In the genomic region with DNA sequence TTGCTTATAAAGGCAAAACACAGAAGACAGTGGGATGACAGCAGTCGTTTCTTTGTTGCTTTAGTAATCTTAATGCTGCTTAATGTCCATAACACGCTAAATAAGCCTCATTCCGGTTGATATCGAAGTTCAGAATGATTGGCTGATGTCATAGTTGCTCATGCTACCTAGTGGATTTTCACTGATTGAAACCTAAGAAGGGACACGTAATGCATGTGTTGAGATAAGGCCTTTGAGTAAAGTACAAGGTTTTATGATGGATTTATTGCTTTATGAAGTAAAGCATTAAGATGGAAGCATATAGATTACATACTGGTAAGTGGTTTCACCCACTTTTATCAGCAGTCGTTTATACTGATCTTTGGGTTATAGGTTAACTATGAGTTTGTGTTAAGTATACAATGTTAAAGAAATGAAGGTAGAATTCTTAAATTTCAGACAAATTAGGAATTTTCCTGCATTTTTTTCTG, we compare ENCODE assay signal across 26 cellular contexts. TPM values are rescaled to one million over a fixed set of nuclear protein-coding genes. Genes with fewer than 3 reads are reported as not detected.
A peak's percentile ranks its signal among the peaks of the same experiment; 100 is the strongest.
DNase-seq lines count a peak whose midpoint lies in the region; ATAC-seq, FAIRE-seq and TF ChIP-seq lines count a peak whose summit lies in the region.
"Had no signal": no experiment of that assay in that cellular context is flagged by ENCODE, and none has a peak within 500 bp of the region (broad histone marks: within the 10 kb centered on the region; RNA-seq: fewer than 3 reads in every experiment).

No MANE protein-coding gene starts in this region.

- H3K9me3 ChIP-seq in hepatocyte (ENCODE audit: low read depth) (no peaks in the 10 kb centered on the region), subcutaneous abdominal adipose tissue (ENCODE audit: control insufficient read depth in 5 of 5, low read length in 5 of 5) (no peaks in the 10 kb centered on the region), right cardiac atrium (ENCODE audit: control insufficient read depth, low read length) (no peaks in the 10 kb centered on the region)
- H3K9me3 ChIP-seq: left ventricle myocardium inferior, thyroid gland had no signal

- H3K27me3 ChIP-seq in hepatocyte (no peaks in the 10 kb centered on the region), subcutaneous abdominal adipose tissue (ENCODE audit: control insufficient read depth in 5 of 5, insufficient read depth in 4 of 5, low read length in 5 of 5) (no peaks in the 10 kb centered on the region), right cardiac atrium (ENCODE audit: control insufficient read depth, insufficient read depth) (no peaks in the 10 kb centered on the region)
- H3K27me3 ChIP-seq: cardiac muscle cell, thyroid gland had no signal

- H3K9me2 ChIP-seq in hepatocyte (replicated peaks; ENCODE audit: insufficient read depth), result no peaks in the 10 kb centered on the region

- peaks cover 6% of the 10 kb centered on the region for H3K4me1 ChIP-seq in hepatocyte (ENCODE audit: insufficient read depth)
- H3K4me1 ChIP-seq in subcutaneous abdominal adipose tissue (ENCODE audit: control insufficient read depth in 5 of 5, insufficient read depth in 5 of 5, low read length in 5 of 5), result peaks cover 0 to 13% (median 9%) of the 10 kb centered on the region in 5 donors
- peaks cover 2% of the 10 kb centered on the region for H3K4me1 ChIP-seq in right cardiac atrium (ENCODE audit: control insufficient read depth, insufficient read depth, low read length)
- H3K4me1 ChIP-seq: thyroid gland had no signal

- CTCF ChIA-PET in HEK293T (lab: Yijun Ruan, JAX), result no interaction called here

- TF ChIP-seq CTCF in hepatocyte (IDR thresholded peaks at IDR 0.05; ENCODE audit: poor library complexity), result no peak

- H3K79me2 ChIP-seq in hepatocyte, result peaks cover 22% of the 10 kb centered on the region

- no peak overlapping the region for H3K4me3 ChIP-seq in hepatocyte
- peak overlapping the region in 1 of 5 donors; percentile 22 for H3K4me3 ChIP-seq in subcutaneous abdominal adipose tissue (ENCODE audit: low read depth in 1 of 5, low read length in 5 of 5)
- H3K4me3 ChIP-seq in right cardiac atrium (ENCODE audit: low read length), result no peak overlapping the region
- H3K4me3 ChIP-seq: cardiac muscle cell, left ventricle myocardium inferior, thyroid gland had no signal

- ATAC-seq in GM19324 (IDR thresholded peaks at IDR 0.05; ENCODE audit: low FRiP score, unreplicated experiment) (no peak), HG02798 (IDR thresholded peaks at IDR 0.05; ENCODE audit: poor library complexity, unreplicated experiment) (no peak), right cardiac atrium (no peak)

- TF ChIP-seq POLR2A in GM12891 (IDR thresholded peaks at IDR 0.05; ENCODE audit: low read depth, low read length), result no peak

- FAIRE-seq in GM12891 (lab: Jason Lieb, UNC), result no peak
- FAIRE-seq: GM12892 had no signal

- DNase-seq in HEK293T (ENCODE audit: extremely low spot score), result peak; percentile 64
- peak; percentile 14 for DNase-seq in SK-N-DZ (ENCODE audit: low spot score)
- DNase-seq in hepatocyte (ENCODE audit: low spot score), result peak; percentile 65
- DNase-seq in right cardiac atrium, result no peak
- DNase-seq in GM12891 (ENCODE audit: insufficient read length, low spot score), result no peak
- DNase-seq: activated CD4-positive, alpha-beta memory T cell treated with anti-CD3 and anti-CD28 coated beads, Interleukin-2, amount 10 ng/mL, durations not matched to agents 7 days and 5 days; activated CD4-positive, CD25-positive, alpha-beta regulatory T cell; activated effector memory CD4-positive, alpha-beta T cell treated with anti-CD3 and anti-CD28 coated beads, Interleukin-2, amount 50 U/mL, for 16 hours; CD4-positive, alpha-beta memory T cell; dermis blood vessel endothelial cell; DMS79; GOT3; head of caudate nucleus; left ventricle myocardium inferior; NCI-H1436 treated with DMSO at 0.1 percent for 48 hours; NCI-H2171 treated with DMSO at 0.1 percent for 48 hours; NCI-H748 treated with DMSO at 0.1 percent for 48 hours; posterior cingulate gyrus; stimulated activated naive CD4-positive, alpha-beta T cell treated with Interleukin-2 at 50 U/mL for 16 hours; thyroid gland had no signal

- POLR2A ChIA-PET in HEK293T (lab: Yijun Ruan, JAX), result no interaction called here

- H3K36me3 ChIP-seq in hepatocyte (replicated peaks; ENCODE audit: insufficient read depth, low read depth), result no peaks in the 10 kb centered on the region
- peaks cover 8 to 25% (median 16%) of the 10 kb centered on the region in 5 donors for H3K36me3 ChIP-seq in subcutaneous abdominal adipose tissue (ENCODE audit: control insufficient read depth in 5 of 5, insufficient read depth in 5 of 5, low read length in 5 of 5)

- no peak overlapping the region for H2AFZ ChIP-seq in hepatocyte

- H3K27ac ChIP-seq in hepatocyte, result peak overlapping the region; percentile 94
- H3K27ac ChIP-seq in subcutaneous abdominal adipose tissue (ENCODE audit: low read depth, low read length), result peak overlapping the region; percentile 80
- H3K27ac ChIP-seq in right cardiac atrium (ENCODE audit: low read length), result no peak overlapping the region
- H3K27ac ChIP-seq: cardiac muscle cell, HL-60, left ventricle myocardium inferior, thyroid gland had no signal

- H3K4me2 ChIP-seq in hepatocyte, result peak overlapping the region; percentile 59

- H3K9ac ChIP-seq in subcutaneous abdominal adipose tissue (ENCODE audit: low read length in 5 of 5), result peak overlapping the region in 3 of 5 donors; percentile 14 to 66 (median 21)

- H4K20me1 ChIP-seq in hepatocyte (ENCODE audit: insufficient read depth, poor library complexity, severe bottlenecking), result no peaks in the 10 kb centered on the region

- intact Hi-C loops in right cardiac atrium (cut with DNase I), result no loop called here

- 41% methylated on average over 6 of the region's 6 CpGs for WGBS in hepatocyte (ENCODE audit: low lambda C conversion rate, missing lambda C conversion rate)
- WGBS in right cardiac atrium, result 75% methylated on average over 6 of the region's 6 CpGs

TF ChIP-seq in HEK293T, 16 proteins besides CTCF, POLR2A, EP300 and RAD21 (continues in another document):
- TF ChIP-seq TARDBP (IDR thresholded peaks at IDR 0.05), result no peak; the same call in 1 of the 2 replicates
- TF ChIP-seq, protein P1, sequence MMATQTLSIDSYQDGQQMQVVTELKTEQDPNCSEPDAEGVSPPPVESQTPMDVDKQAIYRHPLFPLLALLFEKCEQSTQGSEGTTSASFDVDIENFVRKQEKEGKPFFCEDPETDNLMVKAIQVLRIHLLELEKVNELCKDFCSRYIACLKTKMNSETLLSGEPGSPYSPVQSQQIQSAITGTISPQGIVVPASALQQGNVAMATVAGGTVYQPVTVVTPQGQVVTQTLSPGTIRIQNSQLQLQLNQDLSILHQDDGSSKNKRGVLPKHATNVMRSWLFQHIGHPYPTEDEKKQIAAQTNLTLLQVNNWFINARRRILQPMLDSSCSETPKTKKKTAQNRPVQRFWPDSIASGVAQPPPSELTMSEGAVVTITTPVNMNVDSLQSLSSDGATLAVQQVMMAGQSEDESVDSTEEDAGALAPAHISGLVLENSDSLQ (IDR thresholded peaks at IDR 0.05), result peak; percentile 88
- TF ChIP-seq FOXK2 (IDR thresholded peaks at IDR 0.05), result no peak
- TF ChIP-seq SUZ12 (IDR thresholded peaks at IDR 0.05), result no peak
- peak; percentile 85 for TF ChIP-seq CTBP1 (IDR thresholded peaks at IDR 0.05; ENCODE audit: borderline replicate concordance)
- no peak for TF ChIP-seq HDGF (IDR thresholded peaks at IDR 0.05; ENCODE audit: borderline replicate concordance)
- no peak for TF ChIP-seq BHLHE40 (IDR thresholded peaks at IDR 0.05; ENCODE audit: borderline replicate concordance)
- TF ChIP-seq LEF1 (IDR thresholded peaks at IDR 0.05; ENCODE audit: borderline replicate concordance), result no peak
- TF ChIP-seq SP1 (IDR thresholded peaks at IDR 0.05), result no peak
- no peak for TF ChIP-seq ZNF384 (IDR thresholded peaks at IDR 0.05)
- TF ChIP-seq ARNT (IDR thresholded peaks at IDR 0.05), result 0 out of 2 replicates have a peak, but pooled peaks have one; percentile 47
- no peak for TF ChIP-seq ELF4 (IDR thresholded peaks at IDR 0.05)

TF ChIP-seq in GM12891, 5 proteins besides CTCF, POLR2A, EP300 and RAD21:
- TF ChIP-seq POU2F2 (IDR thresholded peaks at IDR 0.05; ENCODE audit: low read depth, low read length) (no peak), PAX5 (IDR thresholded peaks at IDR 0.05; ENCODE audit: insufficient read depth, low read length, severe bottlenecking) (no peak), TAF1 (IDR thresholded peaks at IDR 0.05; ENCODE audit: low read depth, low read length) (no peak), SPI1 (IDR thresholded peaks at IDR 0.05; ENCODE audit: low read depth, low read length) (no peak), POLR2AphosphoS5 (IDR thresholded peaks at IDR 0.05; ENCODE audit: low read depth, low read length) (no peak)
TF ChIP-seq in GM12891: peak in this region for 0.

RNA-seq across cellular contexts. Expression of a gene that starts 25.1 kb away (rescaled TPM):
- 76.8 and 80.6 TPM in 2 replicates for polyA plus RNA-seq in SK-N-DZ (2014; cell fraction: cytosol; rRNA removed)
- polyA plus RNA-seq in SK-N-DZ (2014; cell fraction: nucleus; rRNA removed), result 99.6 and 126 TPM in 2 replicates
- 85.8 and 92.9 TPM in 2 replicates for total RNA-seq in hepatocyte
- polyA plus RNA-seq in hepatocyte, result 48.1 and 55.2 TPM in 2 replicates
- total RNA-seq in right cardiac atrium, result 10 to 100 TPM; 56.1 to 64.5 (median 61.3) TPM
- polyA plus RNA-seq in right cardiac atrium, result 43.3 TPM
- 41.9 TPM for polyA plus RNA-seq in GM12891 (2012; ENCODE audit: low read depth, missing spikeins)

RNA-seq across cellular contexts. Expression of a gene that starts 29.5 kb away (rescaled TPM):
- polyA plus RNA-seq in SK-N-DZ (2014; cell fraction: cytosol; rRNA removed), result 45.5 and 51.5 TPM in 2 replicates
- 18.1 and 21.8 TPM in 2 replicates for polyA plus RNA-seq in SK-N-DZ (2014; cell fraction: nucleus; rRNA removed)
- total RNA-seq in hepatocyte (37.6 and 53.4 TPM in 2 replicates), right cardiac atrium (10 to 100 TPM; 13.4 to 22.2 (median 17.2) TPM)
- polyA plus RNA-seq in hepatocyte (9.7 and 11.2 TPM in 2 replicates), right cardiac atrium (15.8 TPM)
- 43.0 TPM for polyA plus RNA-seq in GM12891 (2012; ENCODE audit: low read depth, missing spikeins)

Comparison
In these comparisons a context has a peak if more than half of its experiments do, and no peak if none do; other contexts are left out.
1. DNase-seq: peak in HEK293T (single experiment), SK-N-DZ (single experiment) and hepatocyte (single experiment); none in right cardiac atrium (0 of 3) and GM12891 (single experiment).